In genomic region chr2:20378891-20379519, GRCh38 we compare ENCODE assay signal across 9 cellular contexts. TPM values are rescaled to one million over a fixed set of nuclear protein-coding genes. Genes with fewer than 3 reads are reported as not detected.
A peak's percentile ranks its signal among the peaks of the same experiment; 100 is the strongest.
DNase-seq lines count a peak whose midpoint lies in the region; ATAC-seq and TF ChIP-seq lines count a peak whose summit lies in the region.
"Had no signal": no experiment of that assay in that cellular context is flagged by ENCODE, and none has a peak within 500 bp of the region (broad histone marks: within the 10 kb centered on the region; RNA-seq: fewer than 3 reads in every experiment).

No MANE protein-coding gene starts in this region.

- no peaks in the 10 kb centered on the region for H3K4me1 Mint-ChIP-seq in CD8-positive, alpha-beta T cell (ENCODE audit: low read depth)

- peaks cover 6% of the 10 kb centered on the region for H3K27me3 Mint-ChIP-seq in CD8-positive, alpha-beta T cell (ENCODE audit: low read depth)

- H3K27ac ChIP-seq in ovary: peak overlapping the region in 1 of 2 donors; percentile 55
- no peak overlapping the region for H3K27ac ChIP-seq in CD8-positive, alpha-beta T cell (ENCODE audit: low read depth, low read length)

- H3K36me3 ChIP-seq in ovary: no peaks in the 10 kb centered on the region
- no peaks in the 10 kb centered on the region for H3K36me3 ChIP-seq in CD8-positive, alpha-beta T cell (ENCODE audit: insufficient read depth, low read length)

- H3K27ac Mint-ChIP-seq in CD8-positive, alpha-beta T cell: no peak overlapping the region
- H3K27ac Mint-ChIP-seq: T-helper 1 cell treated with Interleukin-12 subunit alpha and Interleukin-12 subunit beta and Interleukin-4 antibody, amounts not matched to agents 30 μg/mL and 1 μg/mL, for 36 hours had no signal

- TF ChIP-seq EP300 in ovary (IDR thresholded peaks at IDR 0.05): no peak

- no peak overlapping the region for H3K4me3 Mint-ChIP-seq in CD8-positive, alpha-beta T cell
- H3K4me3 Mint-ChIP-seq: T-helper 1 cell treated with Interleukin-12 subunit alpha and Interleukin-12 subunit beta and Interleukin-4 antibody, amounts not matched to agents 30 μg/mL and 1 μg/mL, for 36 hours had no signal

- H3K4me1 ChIP-seq in ovary (ENCODE audit: insufficient read depth): peaks cover 4% of the 10 kb centered on the region
- no peaks in the 10 kb centered on the region for H3K4me1 ChIP-seq in CD8-positive, alpha-beta T cell (ENCODE audit: insufficient read depth, low read length)

- DNase-seq in DMS114 treated with DMSO at 0.1 percent for 48 hours (lab: John Stamatoyannopoulos, UW; ENCODE audit: unreplicated experiment) (peak; percentile 34), LHCN-M2 (ENCODE audit: low read depth) (peak; percentile 96), UCSD-AML1 (lab: John Stamatoyannopoulos, UW; ENCODE audit: unreplicated experiment) (peak; percentile 17), head of caudate nucleus (peak; percentile 59 to 93 (median 84)), ovary (peak; percentile 92 to 95 (median 94))
- DNase-seq in CD8-positive, alpha-beta T cell: no peak

- no peaks in the 10 kb centered on the region for H3K27me3 ChIP-seq in ovary
- no peaks in the 10 kb centered on the region for H3K27me3 ChIP-seq in CD8-positive, alpha-beta T cell (ENCODE audit: insufficient read depth, low read length)

- TF ChIP-seq CTCF in ovary (IDR thresholded peaks at IDR 0.05): peak; percentile 72 to 89 (median 79)
- no peak for TF ChIP-seq CTCF in CD8-positive, alpha-beta T cell (IDR thresholded peaks at IDR 0.05)

- H3K4me3 ChIP-seq in ovary: no peak overlapping the region
- H3K4me3 ChIP-seq in CD8-positive, alpha-beta T cell (ENCODE audit: low read depth, low read length): no peak overlapping the region

- H3K9me3 Mint-ChIP-seq in CD8-positive, alpha-beta T cell: no peaks in the 10 kb centered on the region
- H3K9me3 Mint-ChIP-seq: T-helper 1 cell treated with Interleukin-12 subunit alpha and Interleukin-12 subunit beta and Interleukin-4 antibody, amounts not matched to agents 30 μg/mL and 1 μg/mL, for 36 hours had no signal

- no peak for TF ChIP-seq POLR2A in ovary (IDR thresholded peaks at IDR 0.05)

- CTCF ChIA-PET in CD8-positive, alpha-beta T cell (lab: Charles Lee): interaction anchor here (0.6 to 1.5 kb wide), 4 partner anchors 9 to 364 kb away, joined by 3 to 6 read pairs (median 3); no protein-coding TSS in a partner anchor

- ATAC-seq in GM19351 (IDR thresholded peaks at IDR 0.05; ENCODE audit: unreplicated experiment) (no peak), HG02642 (IDR thresholded peaks at IDR 0.05; ENCODE audit: poor library complexity, unreplicated experiment) (no peak)
- no peak for ATAC-seq in CD8-positive, alpha-beta T cell

- no peaks in the 10 kb centered on the region for H3K36me3 Mint-ChIP-seq in CD8-positive, alpha-beta T cell

- intact Hi-C loops in head of caudate nucleus (cut with DNase I) (no loop called here), ovary (cut with DNase I) (loop anchor here in 1 of 4 donors (5.0 kb wide), 1 partner anchor 263 kb away; no protein-coding TSS in a partner anchor)
- intact Hi-C loops in CD8-positive, alpha-beta T cell (cut with DNase I, micrococcal nuclease): no loop called here

- POLR2A ChIA-PET in CD8-positive, alpha-beta T cell (lab: Charles Lee): no interaction called here

- H3K9me3 ChIP-seq in ovary: no peaks in the 10 kb centered on the region
- H3K9me3 ChIP-seq in CD8-positive, alpha-beta T cell (ENCODE audit: low read length): no peaks in the 10 kb centered on the region

- 10 to 12% (median 12%) methylated on average over 13 of the region's 13 CpGs for WGBS in ovary, 3 donors

RNA-seq across cellular contexts. Expression of gene PUM2, which starts 28.4 kb away (rescaled TPM):
- total RNA-seq in LHCN-M2 (2014; rRNA removed) (21.2 and 27.4 TPM in 2 replicates), ovary (100 to 1,000 TPM in 4 of 7 donors, 10 to 100 TPM in 3; 49.3 to 148 (median 106) TPM)
- 14.0 TPM for polyA plus RNA-seq in LHCN-M2 (2012)
- polyA plus RNA-seq in ovary: 10 to 100 TPM; 40.3 to 49.5 TPM
- 10 to 100 TPM; 91.3 to 93.5 TPM for total RNA-seq in CD8-positive, alpha-beta T cell

Comparison
In these comparisons a context has a peak if more than half of its experiments do, and no peak if none do; other contexts are left out.
1. DNase-seq: peak in DMS114 treated with DMSO at 0.1 percent for 48 hours (single experiment), LHCN-M2 (single experiment), UCSD-AML1 (single experiment), head of caudate nucleus (42 of 42) and ovary (5 of 5); none in CD8-positive, alpha-beta T cell (0 of 7).